Comparison of ENCODE assay signal across 2 cellular contexts in the genomic region with DNA sequence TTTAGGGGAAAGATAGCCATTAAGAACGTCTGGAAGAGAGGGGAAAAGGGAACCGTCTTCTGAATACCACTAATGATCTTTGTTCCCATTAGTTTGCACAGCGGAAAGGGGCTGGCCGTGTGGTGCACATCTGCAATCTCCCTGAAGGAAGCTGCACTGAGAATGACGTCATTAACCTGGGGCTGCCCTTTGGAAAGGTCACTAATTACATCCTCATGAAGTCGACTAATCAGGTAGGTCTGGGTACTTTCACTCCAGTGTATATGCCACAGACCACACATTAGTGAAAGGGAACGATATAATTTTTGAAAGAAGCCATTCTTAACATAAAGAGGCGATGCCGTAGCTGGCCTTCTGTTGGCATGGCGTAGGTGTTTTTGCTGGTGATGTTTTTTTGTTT.
TF ChIP-seq lines count a peak whose summit lies in the region.

No MANE protein-coding gene starts in this region.

TF ChIP-seq in HEK293, 187 proteins besides CTCF, POLR2A, EP300 and RAD21 (continued from another document):
- no peak for TF ChIP-seq MYNN (tag by site-specific recombination; IDR thresholded peaks at IDR 0.05; ENCODE audit: borderline replicate concordance)
- no peak for TF ChIP-seq ZNF354C (tag by site-specific recombination; IDR thresholded peaks at IDR 0.05; ENCODE audit: borderline replicate concordance, low read depth)

TF ChIP-seq in K562, 482 proteins besides CTCF, POLR2A, EP300 and RAD21 (continued from another document):
- TF ChIP-seq, protein P1, sequence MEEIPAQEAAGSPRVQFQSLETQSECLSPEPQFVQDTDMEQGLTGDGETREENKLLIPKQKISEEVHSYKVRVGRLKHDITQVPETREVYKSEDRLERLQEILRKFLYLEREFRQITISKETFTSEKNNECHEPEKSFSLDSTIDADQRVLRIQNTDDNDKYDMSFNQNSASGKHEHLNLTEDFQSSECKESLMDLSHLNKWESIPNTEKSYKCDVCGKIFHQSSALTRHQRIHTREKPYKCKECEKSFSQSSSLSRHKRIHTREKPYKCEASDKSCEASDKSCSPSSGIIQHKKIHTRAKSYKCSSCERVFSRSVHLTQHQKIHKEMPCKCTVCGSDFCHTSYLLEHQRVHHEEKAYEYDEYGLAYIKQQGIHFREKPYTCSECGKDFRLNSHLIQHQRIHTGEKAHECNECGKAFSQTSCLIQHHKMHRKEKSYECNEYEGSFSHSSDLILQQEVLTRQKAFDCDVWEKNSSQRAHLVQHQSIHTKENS (CRISPR knock-in tag; IDR thresholded peaks at IDR 0.05) = no peak
- no peak for TF ChIP-seq FOXA3 (CRISPR knock-in tag; conservative IDR thresholded peaks at IDR 0.05 in 1 of 2, IDR thresholded peaks at IDR 0.05 in 1 of 2)
